Comparison of ENCODE assay signal across 9 cellular contexts in the genomic region with DNA sequence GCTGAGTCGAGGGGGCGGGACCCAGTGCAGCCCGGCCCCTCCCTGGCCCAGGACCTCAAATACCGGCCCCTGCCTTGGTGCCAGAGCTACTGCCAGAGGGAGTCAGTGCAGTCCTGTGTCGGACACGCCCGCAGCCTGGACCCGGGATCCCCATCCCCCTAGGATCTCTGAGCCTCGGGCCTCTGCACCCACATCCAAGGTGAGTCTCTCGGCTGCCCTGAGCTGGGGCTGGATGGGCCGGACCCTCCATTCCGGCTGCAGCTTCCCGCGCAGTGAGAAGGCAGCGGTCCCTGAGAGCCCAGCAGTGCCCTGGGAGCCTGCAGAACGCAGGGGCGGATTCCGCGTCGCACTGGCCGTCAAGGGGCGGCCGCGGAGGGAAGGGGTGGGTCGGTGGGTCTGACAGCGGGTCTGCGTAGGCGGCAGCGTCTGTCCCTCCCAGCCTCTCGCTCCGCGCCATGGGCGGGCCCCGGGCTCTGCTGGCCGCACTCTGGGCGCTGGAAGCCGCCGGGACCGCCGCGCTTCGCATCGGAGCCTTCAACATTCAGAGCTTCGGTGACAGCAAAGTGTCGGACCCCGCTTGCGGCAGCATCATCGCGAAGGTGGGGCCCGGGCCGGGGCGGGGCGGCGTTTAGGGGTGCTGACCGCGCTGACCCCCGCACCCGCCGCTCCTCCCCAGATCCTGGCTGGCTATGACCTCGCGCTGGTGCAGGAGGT. TPM values are rescaled to one million over a fixed set of nuclear protein-coding genes. Genes with fewer than 3 reads are reported as not detected.
A peak's percentile ranks its signal among the peaks of the same experiment; 100 is the strongest.
DNase-seq lines count a peak whose midpoint lies in the region; ATAC-seq, FAIRE-seq and TF ChIP-seq lines count a peak whose summit lies in the region.
"Had no signal": no experiment of that assay in that cellular context is flagged by ENCODE, and none has a peak within 500 bp of the region (broad histone marks: within the 10 kb centered on the region; RNA-seq: fewer than 3 reads in every experiment).

A gene with protein sequence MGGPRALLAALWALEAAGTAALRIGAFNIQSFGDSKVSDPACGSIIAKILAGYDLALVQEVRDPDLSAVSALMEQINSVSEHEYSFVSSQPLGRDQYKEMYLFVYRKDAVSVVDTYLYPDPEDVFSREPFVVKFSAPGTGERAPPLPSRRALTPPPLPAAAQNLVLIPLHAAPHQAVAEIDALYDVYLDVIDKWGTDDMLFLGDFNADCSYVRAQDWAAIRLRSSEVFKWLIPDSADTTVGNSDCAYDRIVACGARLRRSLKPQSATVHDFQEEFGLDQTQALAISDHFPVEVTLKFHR (plus strand): TSS at position 83 of the 714 bp plus-strand sequence. CDS start 373 bp downstream, at position 456.

- peak within 1 kb of the TSS in 1 of 3 experiments; percentile 34 for H3K4me3 ChIP-seq in keratinocyte (ENCODE audit: control insufficient read depth in 2 of 3, extremely low read depth in 1 of 3, insufficient read depth in 2 of 3, low read depth in 1 of 3, low read length in 3 of 3)
- no peak within 1 kb of the TSS for H3K4me3 ChIP-seq in aorta (ENCODE audit: low read length in 2 of 2)
- H3K4me3 ChIP-seq in tibial artery: peak within 1 kb of the TSS in 1 of 2 donors; percentile 25

- H3K27ac ChIP-seq in keratinocyte (ENCODE audit: control insufficient read depth, insufficient read depth, low read length) (no peak within 1 kb of the TSS), aorta (ENCODE audit: low read depth in 1 of 2, low read length in 2 of 2) (no peak within 1 kb of the TSS), tibial artery (no peak within 1 kb of the TSS)

- dilution Hi-C loops in keratinocyte (cut with MboI; ENCODE audit: extremely low pct_ligation_motif_present, low sequenced_read_pairs): no loop called here

- H3K36me3 ChIP-seq in keratinocyte (ENCODE audit: control insufficient read depth in 2 of 2, extremely low read depth in 1 of 2, insufficient read depth in 2 of 2, low read length in 2 of 2) (peaks cover 21 to 32% of the 10 kb centered on the region in 2 experiments), aorta (ENCODE audit: control insufficient read depth in 1 of 2, insufficient read depth in 2 of 2, low read length in 1 of 2) (peaks cover 0 to 5% of the 10 kb centered on the region in 2 donors), tibial artery (peaks cover 40 to 69% (median 43%) of the 10 kb centered on the region in 3 donors)

- peaks cover under 1% of the 10 kb centered on the region for H3K4me1 ChIP-seq in keratinocyte (ENCODE audit: control insufficient read depth, extremely low read depth, insufficient read depth, low read length)
- H3K4me1 ChIP-seq in aorta (ENCODE audit: control insufficient read depth in 1 of 2, insufficient read depth in 2 of 2, low read length in 2 of 2): no peaks in the 10 kb centered on the region
- H3K4me1 ChIP-seq in tibial artery: peaks cover 7 to 21% (median 21%) of the 10 kb centered on the region in 4 donors

- no peak within 1 kb of the TSS for H3K9ac ChIP-seq in keratinocyte (ENCODE audit: control insufficient read depth, extremely low read depth, insufficient read depth, low read length)

- H3K4me2 ChIP-seq in keratinocyte (ENCODE audit: control insufficient read depth, extremely low read depth, insufficient read depth, low read depth, low read length): peak within 1 kb of the TSS; percentile 16

- peak; percentile 65 for DNase-seq in Right ventricle myocardium inferior (ENCODE audit: missing footprints)
- DNase-seq in cardiac septum (ENCODE audit: low spot score): no peak
- peak; percentile 43 for DNase-seq in cerebellum (ENCODE audit: low spot score)
- DNase-seq in keratinocyte (ENCODE audit: low read depth, low spot score): no peak
- DNase-seq in aorta: peak in 1 of 2 donors; percentile 65
- DNase-seq in tibial artery: no peak
- DNase-seq: RPMI8226 had no signal

- TF ChIP-seq CTCF in keratinocyte (optimal IDR thresholded peaks at IDR 0.05 in 1 of 3, IDR thresholded peaks at IDR 0.05 in 1 of 3, conservative IDR thresholded peaks at IDR 0.05 in 1 of 3; ENCODE audit: extremely low read depth in 1 of 3, insufficient read depth in 2 of 3, low read length in 3 of 3): peak in 1 of 3 experiments; percentile 10
- TF ChIP-seq CTCF in tibial artery (IDR thresholded peaks at IDR 0.05): no peak

- no peak within 1 kb of the TSS for H2AFZ ChIP-seq in keratinocyte (ENCODE audit: control insufficient read depth, low read length)

- 2 to 4% methylated on average over 52 to 61 of the region's 61 CpGs for WGBS in aorta, 2 donors

- peak; percentile 23 for ATAC-seq in Right ventricle myocardium inferior
- peak; percentile 33 for ATAC-seq in aorta (ENCODE audit: low FRiP score)
- no peak for ATAC-seq in HG03159 (IDR thresholded peaks at IDR 0.05; ENCODE audit: unreplicated experiment)
- ATAC-seq in GM21723 (IDR thresholded peaks at IDR 0.05; ENCODE audit: unreplicated experiment): no peak

- no peak for FAIRE-seq in keratinocyte (lab: Jason Lieb, UNC)

- H3K9me3 ChIP-seq in keratinocyte (ENCODE audit: control insufficient read depth, low read depth, low read length) (no peaks in the 10 kb centered on the region), aorta (ENCODE audit: control insufficient read depth, low read length) (no peaks in the 10 kb centered on the region), tibial artery (no peaks in the 10 kb centered on the region)

- H3K9me1 ChIP-seq in keratinocyte (ENCODE audit: control insufficient read depth, extremely low read depth, insufficient read depth, low read length): no peaks in the 10 kb centered on the region

- H3K27me3 ChIP-seq in keratinocyte (ENCODE audit: control insufficient read depth, extremely low read depth, insufficient read depth, low read length): peaks cover 32% of the 10 kb centered on the region
- no peaks in the 10 kb centered on the region for H3K27me3 ChIP-seq in aorta (ENCODE audit: control insufficient read depth in 1 of 2, insufficient read depth in 2 of 2, low read length in 1 of 2)
- peaks cover 0 to 19% of the 10 kb centered on the region in 2 donors for H3K27me3 ChIP-seq in tibial artery

- intact Hi-C loops in Right ventricle myocardium inferior (cut with DNase I) (no loop called here), cardiac septum (cut with DNase I) (no loop called here), aorta (cut with DNase I) (no loop called here), tibial artery (cut with DNase I; ENCODE audit: low total_unique reads) (no loop called here)

- peaks cover 10% of the 10 kb centered on the region for H4K20me1 ChIP-seq in keratinocyte (ENCODE audit: control insufficient read depth, extremely low read depth, insufficient read depth, low read length)

- H3K79me2 ChIP-seq in keratinocyte (ENCODE audit: control insufficient read depth, insufficient read depth, low read length): no peaks in the 10 kb centered on the region

RNA-seq across cellular contexts. Expression of the gene that starts here (rescaled TPM):
- total RNA-seq in Right ventricle myocardium inferior: 0.49 TPM
- total RNA-seq in cardiac septum: 0.57 TPM
- 3.5 TPM for total RNA-seq in cerebellum
- polyA plus RNA-seq in keratinocyte: 0.31 to 1.1 TPM (median 0.41 TPM) in 3 replicates
- 0.99 TPM for polyA plus RNA-seq in keratinocyte (2011; ENCODE audit: low read depth)
- polyA plus RNA-seq in keratinocyte (2011; cell fraction: cytosol; rRNA removed): 0.08 and 0.13 TPM in 2 replicates
- polyA plus RNA-seq in keratinocyte (2011; cell fraction: nucleus; rRNA removed): 1.2 and 2.1 TPM in 2 replicates
- 0.22 and 4.8 TPM in 2 replicates for polyA plus RNA-seq in keratinocyte (2012; ENCODE audit: low replicate concordance)
- 0.10 to 0.16 TPM in 2 of 3 replicates, not detected in the other for polyA minus RNA-seq in keratinocyte
- polyA minus RNA-seq in keratinocyte (2011; cell fraction: cytosol; rRNA and poly(A)+ RNA removed): not detected
- 0.74 TPM in 1 of 2 replicates, not detected in the other for polyA minus RNA-seq in keratinocyte (2011; cell fraction: nucleus; rRNA and poly(A)+ RNA removed)
- total RNA-seq in aorta: 1 to 10 TPM in 1 of 2 donors, under 1 TPM in 1; 0.39 to 1.1 TPM
- polyA plus RNA-seq in aorta: 1 to 10 TPM in 1 of 2 donors, under 1 TPM in 1; 0.38 to 1.1 TPM

Comparison
In these comparisons a context has a peak if more than half of its experiments do, and no peak if none do; other contexts are left out.
1. Peak in DNase-seq and ATAC-seq in Right ventricle myocardium inferior; RNA of the gene not detected or under 1 TPM.